ENCODE assay signal across 9 cellular contexts in the genomic region with DNA sequence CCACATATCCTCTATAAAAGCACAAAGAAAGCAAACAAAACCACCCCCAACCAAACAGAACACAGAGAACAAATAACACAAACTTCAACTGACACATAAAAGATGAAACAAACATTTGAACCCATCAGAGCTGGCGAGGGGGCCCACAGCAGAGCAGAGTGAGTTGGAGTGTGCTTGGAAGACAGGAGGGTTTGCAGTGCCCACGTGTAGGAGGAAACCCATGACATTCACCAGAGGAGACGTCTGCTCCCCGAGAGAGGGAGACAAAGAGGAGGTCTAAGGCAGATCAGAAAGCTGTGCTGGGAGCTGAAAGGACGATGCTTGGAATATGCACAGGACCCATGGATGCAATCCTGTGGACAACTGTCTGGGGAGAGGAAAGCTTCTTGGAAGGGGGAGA. TPM values are rescaled to one million over a fixed set of nuclear protein-coding genes. Genes with fewer than 3 reads are reported as not detected.
DNase-seq lines count a peak whose midpoint lies in the region; ATAC-seq and TF ChIP-seq lines count a peak whose summit lies in the region.
"Had no signal": no experiment of that assay in that cellular context is flagged by ENCODE, and none has a peak within 500 bp of the region (broad histone marks: within the 10 kb centered on the region; RNA-seq: fewer than 3 reads in every experiment).

No MANE protein-coding gene starts in this region.

- H3K4me2 ChIP-seq in MM.1S (ENCODE audit: low read depth, low read length) = no peak overlapping the region

- H3F3A ChIP-seq in MM.1S (ENCODE audit: insufficient read depth, low read length) = no peaks in the 10 kb centered on the region

- no peaks in the 10 kb centered on the region for H4K20me1 ChIP-seq in MM.1S (ENCODE audit: insufficient read depth, low read length)

- DNase-seq in A673 (ENCODE audit: low spot score) (peak; percentile 43), MM.1S (no peak), choroid plexus epithelial cell (ENCODE audit: low read depth) (peak; percentile 82), DMS79 treated with DMSO at 0.1 percent for 48 hours (lab: John Stamatoyannopoulos, UW) (no peak), left lung (no peak), sciatic nerve (ENCODE audit: low spot score) (no peak)
- DNase-seq: occipital lobe had no signal

- BruUV-seq in A673 (replicated peaks; lab: Mats Ljungman, UMichigan) = no TSS peak

- H3K27me3 ChIP-seq in A673 (replicated peaks; ENCODE audit: insufficient read depth, low read depth, low read length, poor library complexity) = peaks cover 52% of the 10 kb centered on the region
- no peaks in the 10 kb centered on the region for H3K27me3 ChIP-seq in MM.1S (replicated peaks; ENCODE audit: insufficient read depth, low read length)
- peaks cover 0 to 30% of the 10 kb centered on the region in 2 donors for H3K27me3 ChIP-seq in left lung

- no peak for ATAC-seq in left lung
- no peak for ATAC-seq in sciatic nerve
- ATAC-seq in HG03439 (IDR thresholded peaks at IDR 0.05; ENCODE audit: unreplicated experiment) = no peak

- no peak overlapping the region for H3K27ac ChIP-seq in A673 (ENCODE audit: low read depth, low read length, poor library complexity, severe bottlenecking)
- no peak overlapping the region for H3K27ac ChIP-seq in MM.1S (ENCODE audit: low read length)
- no peak overlapping the region for H3K27ac ChIP-seq in left lung

- H3K9me3 ChIP-seq in A673 (ENCODE audit: low read depth, low read length, poor library complexity, severe bottlenecking) = no peaks in the 10 kb centered on the region
- H3K9me3 ChIP-seq in MM.1S (replicated peaks; ENCODE audit: insufficient read depth, low read length) = no peaks in the 10 kb centered on the region
- no peaks in the 10 kb centered on the region for H3K9me3 ChIP-seq in left lung

- H2AFZ ChIP-seq in MM.1S (ENCODE audit: low read length) = no peak overlapping the region; the same call in 1 of the 2 replicates

- H3K9me2 ChIP-seq in MM.1S (replicated peaks; ENCODE audit: insufficient read depth, low read length) = no peaks in the 10 kb centered on the region

- H3K36me3 ChIP-seq in A673 (ENCODE audit: insufficient read depth, low read length, poor library complexity, severe bottlenecking) = no peaks in the 10 kb centered on the region
- H3K36me3 ChIP-seq in MM.1S (replicated peaks; ENCODE audit: insufficient read depth, low read length) = no peaks in the 10 kb centered on the region
- H3K36me3 ChIP-seq in left lung = no peaks in the 10 kb centered on the region

- H3K9ac ChIP-seq in MM.1S (ENCODE audit: low read length) = no peak overlapping the region

- H3K4me1 ChIP-seq in A673 (ENCODE audit: insufficient read depth, low read length, poor library complexity, severe bottlenecking) (no peaks in the 10 kb centered on the region), MM.1S (ENCODE audit: low read length) (no peaks in the 10 kb centered on the region), left lung (no peaks in the 10 kb centered on the region)

- intact Hi-C loops in A673 (cut with micrococcal nuclease; ENCODE audit: unreplicated experiment) = no loop called here
- intact Hi-C loops in left lung (cut with DNase I) = no loop called here
- intact Hi-C loops in sciatic nerve (cut with DNase I) = no loop called here

- 0 out of 2 replicates have a peak, but pooled peaks have one; percentile 30 for TF ChIP-seq CTCF in A673 (conservative IDR thresholded peaks at IDR 0.05; ENCODE audit: low read depth, low read length)
- TF ChIP-seq CTCF in GM12873 (IDR thresholded peaks at IDR 0.05; ENCODE audit: insufficient read depth, low read depth, low read length, missing control alignments) = peak; percentile 63
- peak; percentile 29 for TF ChIP-seq CTCF in MM.1S (IDR thresholded peaks at IDR 0.05; ENCODE audit: low read length)
- TF ChIP-seq CTCF in choroid plexus epithelial cell (conservative IDR thresholded peaks at IDR 0.05; ENCODE audit: low read depth, low read length) = peak; percentile 84
- TF ChIP-seq CTCF in left lung (IDR thresholded peaks at IDR 0.05) = no peak

- CTCF ChIA-PET in A673 (lab: Charles Lee) = no interaction called here

- H3K79me2 ChIP-seq in MM.1S (ENCODE audit: low read length) = no peaks in the 10 kb centered on the region

- POLR2A ChIA-PET in A673 (lab: Charles Lee; ENCODE audit: low non-redundant PET) = no interaction called here

- H3K4me3 ChIP-seq in A673 (ENCODE audit: low read depth, low read length, poor library complexity, severe bottlenecking) (no peak overlapping the region), MM.1S (ENCODE audit: low read length) (no peak overlapping the region), choroid plexus epithelial cell (ENCODE audit: low read depth, low read length) (no peak overlapping the region), left lung (no peak overlapping the region)

RNA-seq across cellular contexts. Expression of gene MRPL36, which starts 27.0 kb away (rescaled TPM):
- total RNA-seq in A673 (2021) = 89.5 and 102 TPM in 2 replicates
- 10 to 100 TPM; 35.1 to 38.4 TPM for total RNA-seq in left lung
- total RNA-seq in sciatic nerve = 28.4 TPM

RNA-seq across cellular contexts. Expression of gene NDUFS6, which starts 28.6 kb away (rescaled TPM):
- total RNA-seq in A673 (2021) (69.4 and 72.8 TPM in 2 replicates), left lung (10 to 100 TPM; 26.8 to 29.0 TPM), sciatic nerve (20.7 TPM)

Comparison
In these comparisons a context has a peak if more than half of its experiments do, and no peak if none do; other contexts are left out.
1. DNase-seq: peak in A673 (single experiment) and choroid plexus epithelial cell (single experiment); none in MM.1S (single experiment), DMS79 treated with DMSO at 0.1 percent for 48 hours (single experiment), left lung (0 of 2) and sciatic nerve (single experiment).
2. CTCF ChIP-seq: peak in A673 (single experiment), GM12873 (single experiment), MM.1S (single experiment) and choroid plexus epithelial cell (single experiment); none in left lung (0 of 2).